Comparison of ENCODE assay signal across 8 cellular contexts in the genomic region with DNA sequence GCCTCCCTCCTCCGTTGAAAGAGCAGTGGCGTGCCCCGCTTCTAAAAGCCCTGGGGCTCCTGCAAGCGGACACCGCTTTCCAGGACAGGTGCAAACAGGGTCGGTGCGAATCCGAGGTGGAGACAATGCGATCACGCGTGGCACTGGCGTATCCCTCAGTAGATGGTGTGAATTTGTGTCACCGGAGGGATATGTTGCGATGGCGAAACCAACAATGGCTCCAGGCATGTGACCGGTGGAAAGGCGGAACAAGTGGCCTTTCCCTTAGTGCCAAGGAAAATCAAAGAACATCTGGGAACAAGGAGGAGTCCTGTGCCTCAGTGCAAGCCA.
DNase-seq lines count a peak whose midpoint lies in the region; ATAC-seq, FAIRE-seq and TF ChIP-seq lines count a peak whose summit lies in the region.
"Not testable (repeated sequence)": the region's sequence is repeated elsewhere in the genome, so short reads cannot be mapped to it uniquely, and the experiment has no call there.

No MANE protein-coding gene starts in this region.

- POLR2A ChIA-PET in AG04449 (lab: Yijun Ruan, JAX): interaction anchor here (0.6 kb wide), 1 partner anchor 176 kb away, joined by 3 read pairs; no protein-coding TSS in a partner anchor

- not testable (repeated sequence) for FAIRE-seq in kidney (lab: Jason Lieb, UNC)

- CTCF ChIA-PET in AG04449 (lab: Yijun Ruan, JAX): not testable (repeated sequence)

- H4K20me1 ChIP-seq in neural cell (ENCODE audit: insufficient read depth): not testable (repeated sequence)

- DNase-seq in AG04449 (ENCODE audit: low read depth, low spot score); activated T-helper 1 cell treated with anti-CD3 and anti-CD28 coated beads, Interleukin-12 subunit alpha, Interleukin-12 subunit beta, Interleukin-2, Interleukin-4 antibody, amounts not matched to agents 30 ng/mL and 10 ng/mL and 1 ng/mL, durations not matched to agents 14 hours and 24 hours and 36 hours (ENCODE audit: low spot score); fibroblast of the aortic adventitia (ENCODE audit: low read depth); kidney; stimulated activated effector memory CD8-positive, alpha-beta T cell treated with anti-CD3 and anti-CD28 coated beads, Interleukin-12 subunit alpha, Interleukin-12 subunit beta, amount 100 ng/mL, for 72 hours (ENCODE audit: low spot score in 2 of 2): not testable (repeated sequence)
- DNase-seq in chondrocyte (ENCODE audit: low spot score): peak; percentile 79

- not testable (repeated sequence) for H3F3A ChIP-seq in neural cell (ENCODE audit: insufficient read depth, low read length, poor library complexity, severe bottlenecking)

- not testable (repeated sequence) for H3K27ac ChIP-seq in HUES48 (ENCODE audit: low read depth, low read length); kidney (ENCODE audit: low read depth in 2 of 2, low read length in 2 of 2); neural cell (ENCODE audit: low read length)

- H3K9me3 ChIP-seq in HUES48 (ENCODE audit: control insufficient read depth, insufficient read depth, low read length); kidney (ENCODE audit: control insufficient read depth in 1 of 2, low read length in 2 of 2); neural cell (ENCODE audit: low read length): not testable (repeated sequence)

- H3K27me3 ChIP-seq in HUES48 (ENCODE audit: control insufficient read depth, insufficient read depth, low read length): peaks cover 61% of the 10 kb centered on the region
- H3K27me3 ChIP-seq in neural cell (ENCODE audit: insufficient read depth, low read depth, low read length): not testable (repeated sequence)

- TF ChIP-seq EP300 in neural cell (conservative IDR thresholded peaks at IDR 0.05; ENCODE audit: poor library complexity, severe bottlenecking): not testable (repeated sequence)

- H2AFZ ChIP-seq in neural cell (ENCODE audit: low read depth, low read length): not testable (repeated sequence)

- H3K4me2 ChIP-seq in neural cell (ENCODE audit: low read length): not testable (repeated sequence)

- H3K9me3 Mint-ChIP-seq in activated T-helper 1 cell treated with anti-CD3 and anti-CD28 coated beads, Interleukin-12 subunit alpha, Interleukin-12 subunit beta, Interleukin-2, Interleukin-4 antibody, amounts not matched to agents 30 ng/mL and 10 ng/mL and 1 ng/mL, durations not matched to agents 14 hours and 24 hours and 36 hours; chondrocyte (ENCODE audit: low read depth); stimulated activated effector memory CD8-positive, alpha-beta T cell treated with anti-CD3 and anti-CD28 coated beads, Interleukin-12 subunit alpha, Interleukin-12 subunit beta, amount 100 ng/mL, for 72 hours: not testable (repeated sequence)

- intact Hi-C loops in activated T-helper 1 cell treated with anti-CD3 and anti-CD28 coated beads, Interleukin-12 subunit alpha, Interleukin-12 subunit beta, Interleukin-2, Interleukin-4 antibody, amounts not matched to agents 30 ng/mL and 10 ng/mL and 1 ng/mL, durations not matched to agents 14 hours and 24 hours and 36 hours (cut with micrococcal nuclease): loop anchor here (1.0 kb wide), 1 partner anchor 10 kb away; no protein-coding TSS in a partner anchor
- intact Hi-C loops in kidney (cut with DNase I): not testable (repeated sequence)

- not testable (repeated sequence) for H3K27ac Mint-ChIP-seq in activated T-helper 1 cell treated with anti-CD3 and anti-CD28 coated beads, Interleukin-12 subunit alpha, Interleukin-12 subunit beta, Interleukin-2, Interleukin-4 antibody, amounts not matched to agents 30 ng/mL and 10 ng/mL and 1 ng/mL, durations not matched to agents 14 hours and 24 hours and 36 hours; chondrocyte (ENCODE audit: unreplicated experiment); stimulated activated effector memory CD8-positive, alpha-beta T cell treated with anti-CD3 and anti-CD28 coated beads, Interleukin-12 subunit alpha, Interleukin-12 subunit beta, amount 100 ng/mL, for 72 hours

- not testable (repeated sequence) for TF ChIP-seq RAD21 in neural cell (conservative IDR thresholded peaks at IDR 0.05)

- H3K4me1 Mint-ChIP-seq in activated T-helper 1 cell treated with anti-CD3 and anti-CD28 coated beads, Interleukin-12 subunit alpha, Interleukin-12 subunit beta, Interleukin-2, Interleukin-4 antibody, amounts not matched to agents 30 ng/mL and 10 ng/mL and 1 ng/mL, durations not matched to agents 14 hours and 24 hours and 36 hours (ENCODE audit: low read depth): peaks cover 27% of the 10 kb centered on the region
- H3K4me1 Mint-ChIP-seq in chondrocyte (ENCODE audit: low read depth): peaks cover 14% of the 10 kb centered on the region
- peaks cover 40% of the 10 kb centered on the region for H3K4me1 Mint-ChIP-seq in stimulated activated effector memory CD8-positive, alpha-beta T cell treated with anti-CD3 and anti-CD28 coated beads, Interleukin-12 subunit alpha, Interleukin-12 subunit beta, amount 100 ng/mL, for 72 hours

- not testable (repeated sequence) for H3K4me1 ChIP-seq in HUES48 (ENCODE audit: control insufficient read depth, insufficient read depth, low read length); kidney (ENCODE audit: control insufficient read depth in 1 of 2, insufficient read depth in 1 of 2, low read depth in 1 of 2, low read length in 2 of 2)

- not testable (repeated sequence) for H3K79me2 ChIP-seq in neural cell (replicated peaks; ENCODE audit: insufficient read depth, low read length)

- H3K4me3 ChIP-seq in AG04449 (ENCODE audit: low read depth, low read length) (peak overlapping the region; percentile 51), HUES48 (ENCODE audit: low read depth, low read length) (peak overlapping the region; percentile 77), fibroblast of the aortic adventitia (ENCODE audit: low read depth, low read length) (peak overlapping the region; percentile 48), kidney (ENCODE audit: low read length in 2 of 2) (peak overlapping the region; percentile 54 to 67), neural cell (ENCODE audit: low read length) (peak overlapping the region; percentile 50)

- TF ChIP-seq CTCF in AG04449 (IDR thresholded peaks at IDR 0.05; ENCODE audit: insufficient read depth, low read length, missing control alignments); chondrocyte (IDR thresholded peaks at IDR 0.05); fibroblast of the aortic adventitia (IDR thresholded peaks at IDR 0.05; ENCODE audit: insufficient read depth, low read length); kidney (IDR thresholded peaks at IDR 0.05; ENCODE audit: borderline replicate concordance, extremely low read depth, insufficient read depth); neural cell (IDR thresholded peaks at IDR 0.05; ENCODE audit: poor library complexity, severe bottlenecking): not testable (repeated sequence)

- H3K4me3 Mint-ChIP-seq in activated T-helper 1 cell treated with anti-CD3 and anti-CD28 coated beads, Interleukin-12 subunit alpha, Interleukin-12 subunit beta, Interleukin-2, Interleukin-4 antibody, amounts not matched to agents 30 ng/mL and 10 ng/mL and 1 ng/mL, durations not matched to agents 14 hours and 24 hours and 36 hours: peak overlapping the region; percentile 53
- H3K4me3 Mint-ChIP-seq in chondrocyte (ENCODE audit: unreplicated experiment): peak overlapping the region; percentile 72
- H3K4me3 Mint-ChIP-seq in stimulated activated effector memory CD8-positive, alpha-beta T cell treated with anti-CD3 and anti-CD28 coated beads, Interleukin-12 subunit alpha, Interleukin-12 subunit beta, amount 100 ng/mL, for 72 hours: peak overlapping the region; percentile 48

- not testable (repeated sequence) for H3K36me3 Mint-ChIP-seq in activated T-helper 1 cell treated with anti-CD3 and anti-CD28 coated beads, Interleukin-12 subunit alpha, Interleukin-12 subunit beta, Interleukin-2, Interleukin-4 antibody, amounts not matched to agents 30 ng/mL and 10 ng/mL and 1 ng/mL, durations not matched to agents 14 hours and 24 hours and 36 hours (ENCODE audit: low read depth); chondrocyte (ENCODE audit: low read depth); stimulated activated effector memory CD8-positive, alpha-beta T cell treated with anti-CD3 and anti-CD28 coated beads, Interleukin-12 subunit alpha, Interleukin-12 subunit beta, amount 100 ng/mL, for 72 hours

- H3K27me3 Mint-ChIP-seq in activated T-helper 1 cell treated with anti-CD3 and anti-CD28 coated beads, Interleukin-12 subunit alpha, Interleukin-12 subunit beta, Interleukin-2, Interleukin-4 antibody, amounts not matched to agents 30 ng/mL and 10 ng/mL and 1 ng/mL, durations not matched to agents 14 hours and 24 hours and 36 hours (ENCODE audit: insufficient read depth): peaks cover 29% of the 10 kb centered on the region
- H3K27me3 Mint-ChIP-seq in chondrocyte (ENCODE audit: low read depth): peaks cover 15% of the 10 kb centered on the region

- ATAC-seq in stimulated activated effector memory CD8-positive, alpha-beta T cell treated with anti-CD3 and anti-CD28 coated beads, Interleukin-12 subunit alpha, Interleukin-12 subunit beta, amount 100 ng/mL, for 72 hours: not testable (repeated sequence)

- H3K36me3 ChIP-seq in HUES48 (ENCODE audit: control insufficient read depth, insufficient read depth, low read length); kidney (ENCODE audit: control insufficient read depth in 1 of 2, insufficient read depth in 2 of 2, low read length in 2 of 2); neural cell (ENCODE audit: insufficient read depth, low read length): not testable (repeated sequence)

- not testable (repeated sequence) for H3K9ac ChIP-seq in HUES48 (ENCODE audit: low read depth, low read length); neural cell (ENCODE audit: low read length)
- peak overlapping the region in 1 of 2 donors; percentile 40 for H3K9ac ChIP-seq in kidney (ENCODE audit: low read length in 2 of 2)

- H3K9me2 ChIP-seq in neural cell (ENCODE audit: insufficient read depth, low read length): not testable (repeated sequence)
